8 cellular contexts compared by ENCODE assay signal in genomic region chr4:37686373-37687174, GRCh38. TPM values are rescaled to one million over a fixed set of nuclear protein-coding genes. Genes with fewer than 3 reads are reported as not detected.
A peak's percentile ranks its signal among the peaks of the same experiment; 100 is the strongest.
DNase-seq lines count a peak whose midpoint lies in the region; ATAC-seq and TF ChIP-seq lines count a peak whose summit lies in the region.

Gene RELL1, minus strand, starts transcription at chr4:37686376. Its CDS starts 89 bp downstream, at chr4:37686287.

- H3K27ac ChIP-seq in PC-9 (no peak within 1 kb of the TSS), epithelial cell of prostate (peak within 1 kb of the TSS; percentile 71)

- H3K36me3 Mint-ChIP-seq in activated T-cell treated with anti-CD3 and anti-CD28 coated beads, Interleukin-2, amount 50 U/mL, for 24 hours (ENCODE audit: low read depth): peaks cover 22% of the 10 kb centered on the region

- no peak for TF ChIP-seq CTCF in PC-9 (conservative IDR thresholded peaks at IDR 0.05)
- TF ChIP-seq CTCF in mucosa of descending colon (IDR thresholded peaks at IDR 0.05): no peak

- peak within 1 kb of the TSS; percentile 95 for H2AFZ ChIP-seq in PC-9

- H3K9me3 Mint-ChIP-seq in activated T-cell treated with anti-CD3 and anti-CD28 coated beads, Interleukin-2, amount 50 U/mL, for 24 hours: no peaks in the 10 kb centered on the region

- ATAC-seq in GM21723 (IDR thresholded peaks at IDR 0.05; ENCODE audit: unreplicated experiment) (peak; percentile 81), mucosa of descending colon (peak; percentile 93)

- no TSS peak for BruUV-seq in PC-9 (replicated peaks; lab: Mats Ljungman, UMichigan)

- H3K4me1 ChIP-seq in PC-9 (replicated peaks; ENCODE audit: insufficient read depth) (peaks cover 12% of the 10 kb centered on the region; the same call in 1 of the 2 replicates), mucosa of descending colon (ENCODE audit: low read depth) (peaks cover 26% of the 10 kb centered on the region)

- no peaks in the 10 kb centered on the region for H3K9me3 ChIP-seq in PC-9 (ENCODE audit: insufficient read depth, low read depth)
- H3K9me3 ChIP-seq in mucosa of descending colon: no peaks in the 10 kb centered on the region

- in situ Hi-C loops in KBM-7 (cut with MboI; ENCODE audit: low pct_unique_long_range_greater_than_20kb, low sequenced_read_pairs): no loop called here

- H3K4me3 ChIP-seq in PC-9: peak within 1 kb of the TSS; percentile 77
- H3K4me3 ChIP-seq in mucosa of descending colon: peak within 1 kb of the TSS; percentile 73

- H4K20me1 ChIP-seq in PC-9 (ENCODE audit: insufficient read depth): no peaks in the 10 kb centered on the region

- no peaks in the 10 kb centered on the region for H3K27me3 ChIP-seq in PC-9 (ENCODE audit: insufficient read depth, low read depth)

- H3K27me3 Mint-ChIP-seq in activated T-cell treated with anti-CD3 and anti-CD28 coated beads, Interleukin-2, amount 50 U/mL, for 24 hours: no peaks in the 10 kb centered on the region

- CTCF ChIA-PET in PC-9 (lab: Charles Lee): interaction anchor here (0.8 kb wide), 1 partner anchor 85 kb away, joined by 13 read pairs; no protein-coding TSS in a partner anchor

- H3K4me3 Mint-ChIP-seq in activated T-cell treated with anti-CD3 and anti-CD28 coated beads, Interleukin-2, amount 50 U/mL, for 24 hours: peak within 1 kb of the TSS; percentile 86

- H3K79me2 ChIP-seq in PC-9 (ENCODE audit: low read depth): no peaks in the 10 kb centered on the region

- no peaks in the 10 kb centered on the region for H3K36me3 ChIP-seq in PC-9 (ENCODE audit: low read depth)
- H3K36me3 ChIP-seq in mucosa of descending colon (ENCODE audit: low read depth): no peaks in the 10 kb centered on the region

- peaks cover 37% of the 10 kb centered on the region for H3K4me1 Mint-ChIP-seq in activated T-cell treated with anti-CD3 and anti-CD28 coated beads, Interleukin-2, amount 50 U/mL, for 24 hours (ENCODE audit: low read depth)

- peak within 1 kb of the TSS; percentile 94 for H3K27ac Mint-ChIP-seq in activated T-cell treated with anti-CD3 and anti-CD28 coated beads, Interleukin-2, amount 50 U/mL, for 24 hours

- intact Hi-C loops in PC-9 (cut with micrococcal nuclease; ENCODE audit: unreplicated experiment): loop anchor here (5.0 kb wide), 1 partner anchor 84 kb away; no protein-coding TSS in a partner anchor
- intact Hi-C loops in mucosa of descending colon (cut with DNase I, micrococcal nuclease): no loop called here

- no peaks in the 10 kb centered on the region for H3K9me2 ChIP-seq in PC-9 (ENCODE audit: insufficient read depth)

- DNase-seq in DMS 273 treated with DMSO at 0.1 percent for 48 hours (lab: John Stamatoyannopoulos, UW) (peak; percentile 93), KBM-7 (peak; percentile 100), PC-9 (peak; percentile 94 to 100), epithelial cell of prostate (ENCODE audit: low read depth, low spot score) (peak; percentile 96), mucosa of descending colon (peak; percentile 100)
- peak; percentile 100 for DNase-seq in activated T-cell treated with anti-CD3 and anti-CD28 coated beads, Interleukin-2, amount 50 U/mL, for 24 hours
- DNase-seq in stimulated activated CD8-positive, alpha-beta memory T cell treated with anti-CD3 and anti-CD28 coated beads, Interleukin-4, amount 100 ng/mL, for 1 hour (ENCODE audit: low read depth in 2 of 2, low spot score in 1 of 2): peak; percentile 94 to 95

- H3F3A ChIP-seq in PC-9 (ENCODE audit: insufficient read depth, low read depth): peaks cover 8% of the 10 kb centered on the region; the same call in 1 of the 2 replicates

- POLR2A ChIA-PET in PC-9 (lab: Charles Lee; ENCODE audit: unreplicated experiment): interaction anchor here (0.6 to 0.7 kb wide), 3 partner anchors 14 to 234 kb away, joined by 3 to 4 read pairs (median 3); no protein-coding TSS in a partner anchor

- H3K4me2 ChIP-seq in PC-9: peak within 1 kb of the TSS; percentile 89

RNA-seq across cellular contexts. Expression of gene RELL1, which starts in this region (rescaled TPM):
- total RNA-seq in PC-9 (2021): 11.9 and 18.5 TPM in 2 replicates
- total RNA-seq in mucosa of descending colon: 10 to 100 TPM; 50.5 to 75.2 (median 68.8) TPM
